In the genomic region with DNA sequence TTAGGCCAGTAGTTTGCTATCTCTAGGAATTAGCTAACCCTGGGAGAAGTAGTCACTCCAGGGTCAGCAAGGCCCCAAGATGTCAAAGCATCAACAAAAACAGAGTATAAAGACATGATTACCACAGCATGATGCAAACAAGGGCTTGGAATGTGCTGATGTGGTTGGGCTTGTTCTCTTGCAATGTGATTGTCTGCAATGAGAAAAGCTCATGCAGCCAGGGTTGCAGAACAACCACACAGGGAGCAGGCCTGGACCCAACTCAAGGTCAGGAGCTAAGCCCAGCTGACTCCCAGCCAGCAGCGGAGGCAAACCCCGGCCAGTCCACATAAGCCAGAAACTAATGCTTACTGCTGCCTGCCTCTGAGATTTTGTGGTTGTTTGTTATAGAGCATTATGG, we compare ENCODE assay signal across 10 cellular contexts.
DNase-seq lines count a peak whose midpoint lies in the region; TF ChIP-seq lines count a peak whose summit lies in the region.
"Had no signal": no experiment of that assay in that cellular context is flagged by ENCODE, and none has a peak within 500 bp of the region (broad histone marks: within the 10 kb centered on the region; RNA-seq: fewer than 3 reads in every experiment).

No MANE protein-coding gene starts in this region.

- peak overlapping the region; percentile 3 for H3K4me3 ChIP-seq in adipocyte (ENCODE audit: low read length)

- no peak for TF ChIP-seq CTCF in nephron (IDR thresholded peaks at IDR 0.05; ENCODE audit: unreplicated experiment in 3 of 3)

- no peaks in the 10 kb centered on the region for H3K27me3 ChIP-seq in adipocyte (replicated peaks; ENCODE audit: control insufficient read depth, insufficient read depth, low read length)

- H3K9me3 ChIP-seq in adipocyte (ENCODE audit: control insufficient read depth, low read length) = no peaks in the 10 kb centered on the region

- no peaks in the 10 kb centered on the region for H3K27me3 Mint-ChIP-seq in nephron (ENCODE audit: low read depth)
- H3K27me3 Mint-ChIP-seq: activated naive CD4-positive, alpha-beta T cell treated with anti-CD3 and anti-CD28 coated beads, Interleukin-2, amount 10 ng/mL, durations not matched to agents 7 days and 5 days had no signal

- H3K4me1 Mint-ChIP-seq in nephron = peaks cover 18% of the 10 kb centered on the region

- peak overlapping the region in 2 of 3 experiments; percentile 20 to 83 for H3K27ac Mint-ChIP-seq in nephron
- H3K27ac Mint-ChIP-seq: activated naive CD4-positive, alpha-beta T cell treated with anti-CD3 and anti-CD28 coated beads, Interleukin-2, amount 10 ng/mL, durations not matched to agents 7 days and 5 days had no signal

- no peaks in the 10 kb centered on the region for H3K36me3 Mint-ChIP-seq in nephron (ENCODE audit: low read depth)
- H3K36me3 Mint-ChIP-seq: activated naive CD4-positive, alpha-beta T cell treated with anti-CD3 and anti-CD28 coated beads, Interleukin-2, amount 10 ng/mL, durations not matched to agents 7 days and 5 days had no signal

- no peak overlapping the region for H3K9ac ChIP-seq in adipocyte (ENCODE audit: low read length)

- H3K9me3 Mint-ChIP-seq in nephron = peaks cover 3% of the 10 kb centered on the region
- H3K9me3 Mint-ChIP-seq: activated naive CD4-positive, alpha-beta T cell treated with anti-CD3 and anti-CD28 coated beads, Interleukin-2, amount 10 ng/mL, durations not matched to agents 7 days and 5 days had no signal

- no peaks in the 10 kb centered on the region for H3K36me3 ChIP-seq in adipocyte (ENCODE audit: control insufficient read depth, insufficient read depth, low read length, severe bottlenecking)

- no peak overlapping the region for H3K4me3 Mint-ChIP-seq in nephron
- H3K4me3 Mint-ChIP-seq: activated naive CD4-positive, alpha-beta T cell treated with anti-CD3 and anti-CD28 coated beads, Interleukin-2, amount 10 ng/mL, durations not matched to agents 7 days and 5 days had no signal

- DNase-seq in AG08395 (ENCODE audit: low spot score) = peak; percentile 84
- DNase-seq in adipocyte (ENCODE audit: low read depth) = peak; percentile 91
- DNase-seq in globus pallidus (ENCODE audit: low spot score) = peak; percentile 43
- no peak for DNase-seq in activated CD4-positive, alpha-beta T cell treated with anti-CD3 and anti-CD28 coated beads, Interleukin-2, amount 50 U/mL, for 48 hours
- DNase-seq in T-helper 2 cell = no peak
- no peak for DNase-seq in activated CD4-positive, alpha-beta T cell treated with anti-CD3 and anti-CD28 coated beads for 1 hour
- DNase-seq in NCI-H2029 (lab: John Stamatoyannopoulos, UW) = no peak
- DNase-seq: activated naive CD4-positive, alpha-beta T cell treated with anti-CD3 and anti-CD28 coated beads, Interleukin-2, amount 10 ng/mL, durations not matched to agents 7 days and 5 days; GF-D8 had no signal

- H3K4me1 ChIP-seq in adipocyte (ENCODE audit: control insufficient read depth, insufficient read depth, low read length) = peaks cover 13% of the 10 kb centered on the region

Comparison
In these comparisons a context has a peak if more than half of its experiments do, and no peak if none do; other contexts are left out.
1. DNase-seq: peak in AG08395 (single experiment), adipocyte (single experiment) and globus pallidus (single experiment); none in activated CD4-positive, alpha-beta T cell treated with anti-CD3 and anti-CD28 coated beads, Interleukin-2, amount 50 U/mL, for 48 hours (0 of 2), T-helper 2 cell (0 of 5), activated CD4-positive, alpha-beta T cell treated with anti-CD3 and anti-CD28 coated beads for 1 hour (single experiment) and NCI-H2029 (single experiment).